In genomic region chr3:137509354-137510045, GRCh38 we compare ENCODE assay signal across 18 cellular contexts.
DNase-seq lines count a peak whose midpoint lies in the region; ATAC-seq, FAIRE-seq and TF ChIP-seq lines count a peak whose summit lies in the region.
"Had no signal": no experiment of that assay in that cellular context is flagged by ENCODE, and none has a peak within 500 bp of the region (broad histone marks: within the 10 kb centered on the region; RNA-seq: fewer than 3 reads in every experiment).

No MANE protein-coding gene starts in this region.

- H3K27me3 Mint-ChIP-seq in CD8-positive, alpha-beta T cell (ENCODE audit: low read depth): no peaks in the 10 kb centered on the region

- H3K27ac Mint-ChIP-seq in CD8-positive, alpha-beta T cell: no peak overlapping the region
- H3K27ac Mint-ChIP-seq: activated T-helper 1 cell treated with anti-CD3 and anti-CD28 coated beads, Interleukin-12 subunit alpha, Interleukin-12 subunit beta, Interleukin-2, Interleukin-4 antibody, amounts not matched to agents 30 ng/mL and 10 ng/mL and 1 ng/mL, durations not matched to agents 14 hours and 24 hours and 36 hours had no signal

- H4K20me1 ChIP-seq in SK-N-SH (ENCODE audit: insufficient read depth): no peaks in the 10 kb centered on the region

- H3F3A ChIP-seq in SK-N-SH (replicated peaks; ENCODE audit: insufficient read depth): no peaks in the 10 kb centered on the region

- POLR2A ChIA-PET in SK-N-SH (lab: Yijun Ruan, JAX): no interaction called here
- POLR2A ChIA-PET in CD8-positive, alpha-beta T cell (lab: Charles Lee): no interaction called here

- WGBS in SK-N-SH (ENCODE audit: low lambda C conversion rate): 34% methylated on average over 28 of the region's 29 CpGs
- WGBS in ectodermal cell, 2 experiments: 69 to 79% methylated on average over 29 of the region's 29 CpGs

- FAIRE-seq in urothelium cell line (lab: Jason Lieb, UNC): no peak

- H3K27ac ChIP-seq in SK-N-SH (ENCODE audit: low read depth in 2 of 2, low read length in 1 of 2): no peak overlapping the region
- peak overlapping the region; percentile 11 for H3K27ac ChIP-seq in ectodermal cell (ENCODE audit: insufficient read depth, low read depth, low read length, poor library complexity, severe bottlenecking)
- no peak overlapping the region for H3K27ac ChIP-seq in CD8-positive, alpha-beta T cell (ENCODE audit: low read depth, low read length)

- no peak for TF ChIP-seq CTCF in SK-N-SH (IDR thresholded peaks at IDR 0.05)
- TF ChIP-seq CTCF in CD8-positive, alpha-beta T cell (IDR thresholded peaks at IDR 0.05): no peak

- H3K27me3 ChIP-seq in SK-N-SH (ENCODE audit: insufficient read depth): no peaks in the 10 kb centered on the region
- peaks cover 19% of the 10 kb centered on the region for H3K27me3 ChIP-seq in ectodermal cell (ENCODE audit: control insufficient read depth, insufficient read depth, low read length, poor library complexity, severe bottlenecking)
- no peaks in the 10 kb centered on the region for H3K27me3 ChIP-seq in CD8-positive, alpha-beta T cell (ENCODE audit: insufficient read depth, low read length)

- H3K36me3 ChIP-seq in SK-N-SH (replicated peaks in 1 of 2; ENCODE audit: control insufficient read depth in 1 of 2, insufficient read depth in 2 of 2, low read length in 1 of 2) (no peaks in the 10 kb centered on the region), ectodermal cell (ENCODE audit: control insufficient read depth, insufficient read depth, low read length) (no peaks in the 10 kb centered on the region)
- no peaks in the 10 kb centered on the region for H3K36me3 ChIP-seq in CD8-positive, alpha-beta T cell (ENCODE audit: insufficient read depth, low read length)
- H3K36me3 ChIP-seq: MG63 had no signal

- no peaks in the 10 kb centered on the region for H3K9me2 ChIP-seq in SK-N-SH

- no peak for TF ChIP-seq RAD21 in SK-N-SH (IDR thresholded peaks at IDR 0.05; ENCODE audit: low read length)

- no peak overlapping the region for H3K9ac ChIP-seq in SK-N-SH

- H2AFZ ChIP-seq in SK-N-SH (ENCODE audit: low read depth): no peak overlapping the region

- CTCF ChIA-PET in SK-N-SH (lab: Yijun Ruan, JAX): interaction anchor here (1.1 kb wide), 1 partner anchor 24 kb away, joined by 3 read pairs; no protein-coding TSS in a partner anchor
- CTCF ChIA-PET in CD8-positive, alpha-beta T cell (lab: Charles Lee): no interaction called here

- H3K9me3 ChIP-seq in SK-N-SH (no peaks in the 10 kb centered on the region; the same call in 1 of the 2 replicates), ectodermal cell (ENCODE audit: control insufficient read depth, low read length) (no peaks in the 10 kb centered on the region)
- no peaks in the 10 kb centered on the region for H3K9me3 ChIP-seq in CD8-positive, alpha-beta T cell (ENCODE audit: low read length)
- H3K9me3 ChIP-seq: MG63, mucosa of descending colon had no signal

- no peaks in the 10 kb centered on the region for H3K9me3 Mint-ChIP-seq in CD8-positive, alpha-beta T cell

- no peaks in the 10 kb centered on the region for H3K79me2 ChIP-seq in SK-N-SH (ENCODE audit: insufficient read depth)

- ATAC-seq in SK-N-SH treated with all-trans-retinoic acid at 6 μM for 48 hours: no peak
- ATAC-seq in HG03097 (IDR thresholded peaks at IDR 0.05; ENCODE audit: low FRiP score, unreplicated experiment): no peak
- no peak for ATAC-seq in CD8-positive, alpha-beta T cell
- no peak for ATAC-seq in GM18861 (IDR thresholded peaks at IDR 0.05; ENCODE audit: unreplicated experiment)
- ATAC-seq: mucosa of descending colon, Panc1 had no signal

- H3K4me3 ChIP-seq in SK-N-SH (ENCODE audit: low read depth in 2 of 2, low read length in 1 of 2) (no peak overlapping the region), ectodermal cell (ENCODE audit: insufficient read depth, low read depth, low read length) (no peak overlapping the region)
- H3K4me3 ChIP-seq in CD8-positive, alpha-beta T cell (ENCODE audit: low read depth, low read length): no peak overlapping the region
- H3K4me3 ChIP-seq: MG63, mucosa of descending colon had no signal

- H3K4me3 Mint-ChIP-seq in CD8-positive, alpha-beta T cell: no peak overlapping the region
- H3K4me3 Mint-ChIP-seq: activated T-helper 1 cell treated with anti-CD3 and anti-CD28 coated beads, Interleukin-12 subunit alpha, Interleukin-12 subunit beta, Interleukin-2, Interleukin-4 antibody, amounts not matched to agents 30 ng/mL and 10 ng/mL and 1 ng/mL, durations not matched to agents 14 hours and 24 hours and 36 hours had no signal

- no peaks in the 10 kb centered on the region for H3K36me3 Mint-ChIP-seq in CD8-positive, alpha-beta T cell

- intact Hi-C loops in CD8-positive, alpha-beta T cell (cut with DNase I, micrococcal nuclease): no loop called here

- no peaks in the 10 kb centered on the region for H3K4me1 Mint-ChIP-seq in CD8-positive, alpha-beta T cell (ENCODE audit: low read depth)

- no peak overlapping the region for H3K4me2 ChIP-seq in SK-N-SH

- H3K4me1 ChIP-seq in SK-N-SH (ENCODE audit: control insufficient read depth in 1 of 2, insufficient read depth in 2 of 2, low read depth in 1 of 2, low read length in 1 of 2) (no peaks in the 10 kb centered on the region), ectodermal cell (ENCODE audit: control insufficient read depth, insufficient read depth, low read length) (peaks cover 3% of the 10 kb centered on the region)
- H3K4me1 ChIP-seq in CD8-positive, alpha-beta T cell (ENCODE audit: insufficient read depth, low read length): no peaks in the 10 kb centered on the region

- DNase-seq in SK-N-SH (peak; percentile 7), NCI-H524 (lab: John Stamatoyannopoulos, UW) (peak; percentile 88 to 94), urothelium cell line (ENCODE audit: low spot score) (peak; percentile 11)
- DNase-seq in CD8-positive, alpha-beta T cell: no peak
- DNase-seq: caudate nucleus; MG63; NCI-H2227 treated with DMSO at 0.1 percent for 48 hours; nucleus accumbens; stimulated activated CD4-positive, alpha-beta T cell treated with anti-CD3 and anti-CD28 coated beads, Interleukin-4, amount 100 ng/mL, for 1 hour; stimulated activated CD8-positive, alpha-beta memory T cell treated with anti-CD3 and anti-CD28 coated beads, Interleukin-4, amount 100 ng/mL, for 48 hours; SW 1271 had no signal

- no peak for TF ChIP-seq EP300 in SK-N-SH (IDR thresholded peaks at IDR 0.05; ENCODE audit: borderline replicate concordance in 1 of 2, low read depth in 1 of 2, low read length in 1 of 2)

TF ChIP-seq in SK-N-SH, 30 proteins besides CTCF, POLR2A, EP300 and RAD21 (continues in another document):
- TF ChIP-seq SMC3 (IDR thresholded peaks at IDR 0.05; ENCODE audit: low read depth, low read length) (no peak), FOXJ3 (CRISPR knock-in tag; IDR thresholded peaks at IDR 0.05) (no peak), CHD2 (IDR thresholded peaks at IDR 0.05; ENCODE audit: low read length, partially characterized antibody) (no peak), EZH2phosphoT487 (IDR thresholded peaks at IDR 0.05; ENCODE audit: borderline replicate concordance, low read depth) (no peak), POLR2AphosphoS5 (IDR thresholded peaks at IDR 0.05; ENCODE audit: low read depth, low read length) (no peak), MEF2A (IDR thresholded peaks at IDR 0.05; ENCODE audit: borderline replicate concordance, low read depth) (no peak), YY1 (IDR thresholded peaks at IDR 0.05; ENCODE audit: low read depth) (no peak)
- TF ChIP-seq, protein P1, sequence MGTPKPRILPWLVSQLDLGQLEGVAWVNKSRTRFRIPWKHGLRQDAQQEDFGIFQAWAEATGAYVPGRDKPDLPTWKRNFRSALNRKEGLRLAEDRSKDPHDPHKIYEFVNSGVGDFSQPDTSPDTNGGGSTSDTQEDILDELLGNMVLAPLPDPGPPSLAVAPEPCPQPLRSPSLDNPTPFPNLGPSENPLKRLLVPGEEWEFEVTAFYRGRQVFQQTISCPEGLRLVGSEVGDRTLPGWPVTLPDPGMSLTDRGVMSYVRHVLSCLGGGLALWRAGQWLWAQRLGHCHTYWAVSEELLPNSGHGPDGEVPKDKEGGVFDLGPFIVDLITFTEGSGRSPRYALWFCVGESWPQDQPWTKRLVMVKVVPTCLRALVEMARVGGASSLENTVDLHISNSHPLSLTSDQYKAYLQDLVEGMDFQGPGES (IDR thresholded peaks at IDR 0.05; ENCODE audit: low read depth, low read length): no peak

TF ChIP-seq in SK-N-SH treated with all-trans-retinoic acid at 6 μM for 48 hours, 23 proteins besides CTCF, POLR2A, EP300 and RAD21:
- TF ChIP-seq, protein P2, sequence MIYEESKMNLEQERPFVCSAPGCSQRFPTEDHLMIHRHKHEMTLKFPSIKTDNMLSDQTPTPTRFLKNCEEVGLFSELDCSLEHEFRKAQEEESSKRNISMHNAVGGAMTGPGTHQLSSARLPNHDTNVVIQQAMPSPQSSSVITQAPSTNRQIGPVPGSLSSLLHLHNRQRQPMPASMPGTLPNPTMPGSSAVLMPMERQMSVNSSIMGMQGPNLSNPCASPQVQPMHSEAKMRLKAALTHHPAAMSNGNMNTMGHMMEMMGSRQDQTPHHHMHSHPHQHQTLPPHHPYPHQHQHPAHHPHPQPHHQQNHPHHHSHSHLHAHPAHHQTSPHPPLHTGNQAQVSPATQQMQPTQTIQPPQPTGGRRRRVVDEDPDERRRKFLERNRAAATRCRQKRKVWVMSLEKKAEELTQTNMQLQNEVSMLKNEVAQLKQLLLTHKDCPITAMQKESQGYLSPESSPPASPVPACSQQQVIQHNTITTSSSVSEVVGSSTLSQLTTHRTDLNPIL (CRISPR knock-in tag; IDR thresholded peaks at IDR 0.05; ENCODE audit: low read depth): no peak

Comparison
In these comparisons a context has a peak if more than half of its experiments do, and no peak if none do; other contexts are left out.
1. DNase-seq: peak in SK-N-SH (single experiment), NCI-H524 (2 of 2) and urothelium cell line (single experiment); none in CD8-positive, alpha-beta T cell (0 of 7).